ENCODE assay signal across 1 cellular context in genomic region chr15:69593981-69594966, GRCh38.
TF ChIP-seq lines count a peak whose summit lies in the region.

No MANE protein-coding gene starts in this region.

TF ChIP-seq in GM23338, 12 proteins besides CTCF, POLR2A, EP300 and RAD21 (continued from another document):
- TF ChIP-seq ZNF462 (CRISPR knock-in tag; IDR thresholded peaks at IDR 0.05) (no peak), NANOG (IDR thresholded peaks at IDR 0.05; ENCODE audit: borderline replicate concordance) (no peak)
TF ChIP-seq in GM23338: peak in this region for 0.
